12 cellular contexts compared by ENCODE assay signal in genomic region chr2:127770973-127771735, GRCh38. TPM values are rescaled to one million over a fixed set of nuclear protein-coding genes. Genes with fewer than 3 reads are reported as not detected.
DNase-seq lines count a peak whose midpoint lies in the region; ATAC-seq and TF ChIP-seq lines count a peak whose summit lies in the region.
"Had no signal": no experiment of that assay in that cellular context is flagged by ENCODE, and none has a peak within 500 bp of the region (broad histone marks: within the 10 kb centered on the region; RNA-seq: fewer than 3 reads in every experiment).

No MANE protein-coding gene starts in this region.

- CTCF ChIA-PET in Panc1 (lab: Charles Lee), result no interaction called here

- in situ Hi-C loops in Panc1 (cut with HindIII; ENCODE audit: low pct_unique_long_range_greater_than_20kb, low sequenced_read_pairs), result no loop called here

- WGBS in endodermal cell (ENCODE audit: insufficient coverage in 1 of 2, insufficient read length in 1 of 2), 2 experiments, result 98 to 100% methylated on average over 8 to 9 of the region's 9 CpGs

- H3K4me3 Mint-ChIP-seq in endodermal cell (no peak overlapping the region), mesothelial cell of epicardium (no peak overlapping the region)
- H3K4me3 Mint-ChIP-seq: immature natural killer cell had no signal

- H3K27ac ChIP-seq in Panc1 (ENCODE audit: low read length), result no peak overlapping the region
- H3K27ac ChIP-seq in endodermal cell (ENCODE audit: low read depth, low read length), result no peak overlapping the region

- H3K4me1 Mint-ChIP-seq in endodermal cell (peaks cover 15% of the 10 kb centered on the region), mesothelial cell of epicardium (peaks cover 3% of the 10 kb centered on the region)

- POLR2A ChIA-PET in Panc1 (lab: Charles Lee), result no interaction called here

- H3K27ac Mint-ChIP-seq in endodermal cell (peak overlapping the region; percentile 64), mesothelial cell of epicardium (no peak overlapping the region)

- DNase-seq in GM04504 (ENCODE audit: low read depth) (peak; percentile 60), Panc1 (ENCODE audit: low read depth, low spot score) (no peak), endodermal cell (no peak), omental fat pad (ENCODE audit: low spot score) (no peak), mesothelial cell of epicardium (ENCODE audit: low spot score in 2 of 2, unreplicated experiment in 2 of 2) (no peak), activated gamma-delta T cell (lab: John Stamatoyannopoulos, UW) (no peak), nucleus accumbens (lab: John Stamatoyannopoulos, UW) (no peak)
- DNase-seq: immature natural killer cell, NCI-H2029, retina, SHP77 had no signal

- H3K4me1 ChIP-seq in Panc1 (ENCODE audit: control insufficient read depth, insufficient read depth, low read length), result peaks cover 7% of the 10 kb centered on the region; the same call in 1 of the 2 replicates
- H3K4me1 ChIP-seq in endodermal cell (ENCODE audit: control insufficient read depth, insufficient read depth, low read length), result no peaks in the 10 kb centered on the region

- H3K36me3 ChIP-seq in Panc1 (ENCODE audit: control insufficient read depth, insufficient read depth, low read length) (peaks cover 6% of the 10 kb centered on the region; the same call in 1 of the 2 replicates), endodermal cell (ENCODE audit: control insufficient read depth, insufficient read depth, low read length) (peaks cover 46% of the 10 kb centered on the region)

- intact Hi-C loops in Panc1 (cut with micrococcal nuclease; ENCODE audit: unreplicated experiment), result no loop called here

- H3K27me3 Mint-ChIP-seq in endodermal cell (ENCODE audit: insufficient read depth) (no peaks in the 10 kb centered on the region), mesothelial cell of epicardium (ENCODE audit: low read depth) (no peaks in the 10 kb centered on the region)

- H3K36me3 Mint-ChIP-seq in endodermal cell (ENCODE audit: low read depth) (peaks cover 38% of the 10 kb centered on the region), mesothelial cell of epicardium (peaks cover 14% of the 10 kb centered on the region)

- no TSS peak for BruUV-seq in Panc1 (replicated peaks; lab: Mats Ljungman, UMichigan)

- H3K9me3 Mint-ChIP-seq in endodermal cell (no peaks in the 10 kb centered on the region), mesothelial cell of epicardium (no peaks in the 10 kb centered on the region)
- H3K9me3 Mint-ChIP-seq: immature natural killer cell had no signal

- no peak overlapping the region for H3K9ac ChIP-seq in endodermal cell (ENCODE audit: extremely low read depth, low read length, poor library complexity, severe bottlenecking)

- H3K9me3 ChIP-seq in Panc1 (ENCODE audit: control insufficient read depth, insufficient read depth, low read depth, low read length) (no peaks in the 10 kb centered on the region), endodermal cell (ENCODE audit: control insufficient read depth, low read length) (no peaks in the 10 kb centered on the region)

- no peak for TF ChIP-seq CTCF in Panc1 (IDR thresholded peaks at IDR 0.05)
- TF ChIP-seq CTCF in endodermal cell (conservative IDR thresholded peaks at IDR 0.05), result no peak
- no peak for TF ChIP-seq CTCF in omental fat pad (IDR thresholded peaks at IDR 0.05)
- TF ChIP-seq CTCF in mesothelial cell of epicardium (IDR thresholded peaks at IDR 0.05; ENCODE audit: unreplicated experiment), result no peak

- H3K4me3 ChIP-seq in Panc1 (ENCODE audit: low read depth in 2 of 2, low read length in 2 of 2) (no peak overlapping the region), endodermal cell (ENCODE audit: low read length) (no peak overlapping the region)

- H3K27me3 ChIP-seq in Panc1 (ENCODE audit: control insufficient read depth, insufficient read depth, low read length) (no peaks in the 10 kb centered on the region), endodermal cell (ENCODE audit: control insufficient read depth, insufficient read depth, low read length, poor library complexity, severe bottlenecking) (no peaks in the 10 kb centered on the region)

- ATAC-seq in Panc1 (peak; percentile 58), omental fat pad (ENCODE audit: low FRiP score) (peak; percentile 71), GM18502 (IDR thresholded peaks at IDR 0.05; ENCODE audit: poor library complexity, unreplicated experiment) (no peak)

RNA-seq across cellular contexts. Expression of gene WDR33, which starts 39.8 kb away (rescaled TPM):
- total RNA-seq in Panc1 (2021; ENCODE audit: unreplicated experiment) (63.7 TPM), endodermal cell (10 to 100 TPM; 76.3 to 82.5 TPM), omental fat pad (10 to 100 TPM; 25.8 to 53.3 (median 38.0) TPM), mesothelial cell of epicardium (59.9 to 61.4 TPM (median 60.2 TPM) in 3 replicates)
- 22.7 TPM for polyA plus RNA-seq in Panc1 (2012; ENCODE audit: insufficient read length)
- polyA plus RNA-seq in endodermal cell (2013, experiment 1 of 2), result 38.9 TPM
- polyA plus RNA-seq in endodermal cell (2013, experiment 2 of 2), result 39.7 TPM
